8 cellular contexts compared by ENCODE assay signal in the genomic region with DNA sequence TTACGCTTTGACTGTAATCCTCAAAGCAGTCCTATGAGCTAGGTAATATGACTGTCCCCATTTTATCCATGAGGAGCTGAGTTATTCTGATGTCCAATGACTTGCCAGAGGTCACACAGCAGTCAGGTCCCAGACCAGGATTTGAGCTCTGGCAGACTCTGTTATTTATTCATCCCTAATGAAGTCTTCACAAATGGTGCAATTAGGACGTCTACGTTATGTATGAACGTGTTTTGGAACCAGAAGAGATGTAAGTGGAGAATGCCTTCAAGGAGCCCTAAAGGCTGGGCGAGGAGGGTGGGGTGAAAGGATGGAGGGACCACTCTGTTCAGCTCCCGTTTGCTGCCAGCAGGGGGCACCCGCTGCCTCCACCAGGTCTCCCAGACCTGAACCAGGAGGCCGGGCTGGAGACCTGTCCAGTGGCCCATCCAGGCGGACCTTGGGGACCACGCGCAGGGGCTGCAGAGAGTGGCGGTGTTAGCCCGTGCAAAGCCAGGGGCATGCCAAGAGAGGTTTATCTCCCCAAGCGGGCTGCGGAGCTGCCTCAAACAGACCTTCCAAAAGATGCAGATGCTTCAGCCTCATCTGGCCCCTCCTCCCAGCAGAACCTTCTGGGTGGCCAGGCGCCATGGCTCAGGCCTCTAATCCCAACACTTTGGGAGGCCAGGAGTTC. TPM values are rescaled to one million over a fixed set of nuclear protein-coding genes. Genes with fewer than 3 reads are reported as not detected.
DNase-seq lines count a peak whose midpoint lies in the region; ATAC-seq and TF ChIP-seq lines count a peak whose summit lies in the region.

No MANE protein-coding gene starts in this region.

- H3K36me3 ChIP-seq in kidney epithelial cell (ENCODE audit: control insufficient read depth, insufficient read depth, low read length) = no peaks in the 10 kb centered on the region

- TF ChIP-seq CTCF in WI38 (IDR thresholded peaks at IDR 0.05; ENCODE audit: low read depth, low read length) (peak; percentile 85), MCF 10A (IDR thresholded peaks at IDR 0.05; ENCODE audit: unreplicated experiment) (peak; percentile 88), kidney epithelial cell (IDR thresholded peaks at IDR 0.05; ENCODE audit: insufficient read depth, low read length, poor library complexity, severe bottlenecking) (peak; percentile 95)

- no peaks in the 10 kb centered on the region for H3K27me3 ChIP-seq in kidney epithelial cell (ENCODE audit: control insufficient read depth, insufficient read depth, low read length)

- intact Hi-C loops in MCF 10A (cut with micrococcal nuclease) = loop anchor here (1.0 to 5.0 kb wide), 2 partner anchors 27 to 100 kb away; a partner anchor contains a TSS

- H3K4me3 ChIP-seq in WI38 (ENCODE audit: low read depth, low read length) = no peak overlapping the region
- H3K4me3 ChIP-seq in kidney epithelial cell (ENCODE audit: low read depth, low read length) = no peak overlapping the region

- CTCF ChIA-PET in MCF 10A (lab: Yijun Ruan, JAX) = interaction anchor here (0.6 to 12.1 kb wide), 50 partner anchors 8 to 1349 kb away, joined by 3 to 200 read pairs (median 4); a partner anchor contains a TSS

- no peaks in the 10 kb centered on the region for H3K36me3 Mint-ChIP-seq in MCF 10A (ENCODE audit: insufficient read depth, unreplicated experiment)

- no TSS peak for BruUV-seq in MCF 10A (replicated peaks; lab: Mats Ljungman, UMichigan)

- peak; percentile 47 for DNase-seq in SIG-M5 treated with dmso at 0.1 percent for 504 hours (lab: John Stamatoyannopoulos, UW; ENCODE audit: unreplicated experiment)
- no peak for DNase-seq in SIG-M5 (lab: John Stamatoyannopoulos, UW)
- peak; percentile 59 for DNase-seq in NCI-H2029 (lab: John Stamatoyannopoulos, UW)
- DNase-seq in MCF 10A (ENCODE audit: unreplicated experiment) = peak; percentile 73
- no peak for DNase-seq in kidney epithelial cell (ENCODE audit: low read depth)
- peak; percentile 75 to 77 for DNase-seq in stimulated activated CD4-positive, alpha-beta T cell treated with anti-CD3 and anti-CD28 coated beads, Interleukin-2, amount 100 ng/mL, for 48 hours

- no peaks in the 10 kb centered on the region for H3K27me3 Mint-ChIP-seq in MCF 10A (ENCODE audit: insufficient read depth, unreplicated experiment)

- H3K27ac Mint-ChIP-seq in MCF 10A (ENCODE audit: low read depth, unreplicated experiment) = no peak overlapping the region

- H3K4me3 Mint-ChIP-seq in MCF 10A (ENCODE audit: unreplicated experiment) = no peak overlapping the region

- no peak for ATAC-seq in HG03442 (IDR thresholded peaks at IDR 0.05; ENCODE audit: unreplicated experiment)

- H3K4me1 Mint-ChIP-seq in MCF 10A (ENCODE audit: insufficient read depth, unreplicated experiment) = no peaks in the 10 kb centered on the region

- POLR2A ChIA-PET in MCF 10A (lab: Yijun Ruan, JAX) = interaction anchor here (0.8 to 8.1 kb wide), 7 partner anchors 10 to 101 kb away, joined by 3 to 81 read pairs (median 4); a partner anchor contains a TSS

- no peaks in the 10 kb centered on the region for H3K9me3 Mint-ChIP-seq in MCF 10A (ENCODE audit: unreplicated experiment)

RNA-seq across cellular contexts. Expression of a gene that starts 15.2 kb away (rescaled TPM):
- 24.2 and 26.9 TPM in 2 replicates for total RNA-seq in MCF 10A (2022)
- 20.3 and 26.7 TPM in 2 replicates for total RNA-seq in kidney epithelial cell

RNA-seq across cellular contexts. Expression of a gene that starts 21.5 kb away (rescaled TPM):
- total RNA-seq in MCF 10A (2022) = 0.12 TPM in 1 of 2 replicates, not detected in the other
- total RNA-seq in kidney epithelial cell = 33.8 and 39.5 TPM in 2 replicates

RNA-seq across cellular contexts. Expression of a gene that starts 41.8 kb away (rescaled TPM):
- total RNA-seq in MCF 10A (2022) (0.75 and 0.98 TPM in 2 replicates), kidney epithelial cell (1.3 TPM in 1 of 2 replicates, not detected in the other)

RNA-seq across cellular contexts. Expression of a gene that starts 52.8 kb away (rescaled TPM):
- 14.3 and 20.5 TPM in 2 replicates for total RNA-seq in MCF 10A (2022)
- 22.4 and 29.2 TPM in 2 replicates for total RNA-seq in kidney epithelial cell

Comparison
In these comparisons a context has a peak if more than half of its experiments do, and no peak if none do; other contexts are left out.
1. DNase-seq: peak in SIG-M5 treated with dmso at 0.1 percent for 504 hours (single experiment), NCI-H2029 (single experiment), MCF 10A (single experiment) and stimulated activated CD4-positive, alpha-beta T cell treated with anti-CD3 and anti-CD28 coated beads, Interleukin-2, amount 100 ng/mL, for 48 hours (2 of 2); none in SIG-M5 (single experiment) and kidney epithelial cell (single experiment).
2. RNA of a gene that starts 21.5 kb away (total RNA-seq): 33.8 to 39.5 TPM in kidney epithelial cell; 0.12 TPM in MCF 10A; every median in the first group is over 10 times any median in the second.
3. Peak in every context shown above with its lines, with median percentiles within 50 percentile points of each other: CTCF ChIP-seq.